ENCODE assay signal across 11 cellular contexts in genomic region chr16:82439678-82440293, GRCh38.
DNase-seq lines count a peak whose midpoint lies in the region; ATAC-seq and TF ChIP-seq lines count a peak whose summit lies in the region.
"Had no signal": no experiment of that assay in that cellular context is flagged by ENCODE, and none has a peak within 500 bp of the region (broad histone marks: within the 10 kb centered on the region; RNA-seq: fewer than 3 reads in every experiment).

No MANE protein-coding gene starts in this region.

- peak overlapping the region; percentile 26 to 77 for H3K27ac ChIP-seq in testis
- H3K27ac ChIP-seq: prostate gland had no signal

- H3K4me1 ChIP-seq in testis, result peaks cover 9% of the 10 kb centered on the region
- H3K4me1 ChIP-seq: prostate gland had no signal

- H3K36me3 Mint-ChIP-seq in activated CD8-positive, alpha-beta T cell treated with anti-CD3 and anti-CD28 coated beads for 36 hours (ENCODE audit: low read depth), result no peaks in the 10 kb centered on the region
- no peaks in the 10 kb centered on the region for H3K36me3 Mint-ChIP-seq in activated CD8-positive, alpha-beta T cell treated with anti-CD3 and anti-CD28 coated beads, Interleukin-2, amount 10 ng/mL, durations not matched to agents 7 days and 5 days (ENCODE audit: low read depth)
- H3K36me3 Mint-ChIP-seq: CD4-positive, alpha-beta memory T cell had no signal

- H3K27ac Mint-ChIP-seq in activated CD8-positive, alpha-beta T cell treated with anti-CD3 and anti-CD28 coated beads for 36 hours, result no peak overlapping the region
- H3K27ac Mint-ChIP-seq in activated CD8-positive, alpha-beta T cell treated with anti-CD3 and anti-CD28 coated beads, Interleukin-2, amount 10 ng/mL, durations not matched to agents 7 days and 5 days, result no peak overlapping the region
- H3K27ac Mint-ChIP-seq: CD4-positive, alpha-beta memory T cell had no signal

- peak; percentile 17 for TF ChIP-seq CTCF in activated CD8-positive, alpha-beta T cell treated with anti-CD3 and anti-CD28 coated beads for 36 hours (IDR thresholded peaks at IDR 0.05)
- TF ChIP-seq CTCF in epithelial cell of esophagus (IDR thresholded peaks at IDR 0.05; ENCODE audit: insufficient read depth, low read depth, low read length, missing control alignments), result peak; percentile 53
- TF ChIP-seq CTCF in testis (IDR thresholded peaks at IDR 0.05), result no peak

- peaks cover 11% of the 10 kb centered on the region for H3K27me3 Mint-ChIP-seq in activated CD8-positive, alpha-beta T cell treated with anti-CD3 and anti-CD28 coated beads for 36 hours
- peaks cover 2% of the 10 kb centered on the region for H3K27me3 Mint-ChIP-seq in activated CD8-positive, alpha-beta T cell treated with anti-CD3 and anti-CD28 coated beads, Interleukin-2, amount 10 ng/mL, durations not matched to agents 7 days and 5 days (ENCODE audit: low read depth)

- no peaks in the 10 kb centered on the region for H3K9me3 ChIP-seq in testis
- H3K9me3 ChIP-seq: prostate gland had no signal

- no peaks in the 10 kb centered on the region for H3K27me3 ChIP-seq in testis

- 55 to 74% methylated on average over 7 of the region's 7 CpGs for WGBS in testis, 2 donors

- POLR2A ChIA-PET in activated CD8-positive, alpha-beta T cell treated with anti-CD3 and anti-CD28 coated beads for 36 hours (lab: Charles Lee), result no interaction called here
- POLR2A ChIA-PET in activated CD8-positive, alpha-beta T cell treated with anti-CD3 and anti-CD28 coated beads, Interleukin-2, amount 10 ng/mL, durations not matched to agents 7 days and 5 days (lab: Charles Lee), result no interaction called here

- peak; percentile 5 for DNase-seq in activated CD8-positive, alpha-beta T cell treated with anti-CD3 and anti-CD28 coated beads for 36 hours
- DNase-seq in activated CD8-positive, alpha-beta T cell treated with anti-CD3 and anti-CD28 coated beads, Interleukin-2, amount 10 ng/mL, durations not matched to agents 7 days and 5 days, result no peak
- DNase-seq in NAMALWA (ENCODE audit: low spot score) (peak; percentile 19), epithelial cell of esophagus (ENCODE audit: low read depth) (peak; percentile 13), testis (peak; percentile 50), posterior vena cava (ENCODE audit: low spot score) (no peak), DMS79 treated with DMSO at 0.1 percent for 48 hours (lab: John Stamatoyannopoulos, UW) (no peak)
- DNase-seq in activated naive CD4-positive, alpha-beta T cell treated with anti-CD3 and anti-CD28 coated beads, Interleukin-2, amount 50 U/mL, for 16 hours, result no peak
- DNase-seq: activated T-cell treated with anti-CD3 and anti-CD28 coated beads, Interleukin-2, amount 50 U/mL, for 4 hours; CD4-positive, alpha-beta memory T cell had no signal

- TF ChIP-seq POLR2A in testis (IDR thresholded peaks at IDR 0.05), result no peak

- H3K4me3 ChIP-seq in epithelial cell of esophagus (ENCODE audit: low read length) (no peak overlapping the region), testis (no peak overlapping the region)
- H3K4me3 ChIP-seq: prostate gland had no signal

- intact Hi-C loops in activated CD8-positive, alpha-beta T cell treated with anti-CD3 and anti-CD28 coated beads for 36 hours (cut with micrococcal nuclease), result no loop called here
- intact Hi-C loops in testis (cut with DNase I; ENCODE audit: low total_unique reads), result no loop called here
- intact Hi-C loops in posterior vena cava (cut with DNase I), result no loop called here

- no peaks in the 10 kb centered on the region for H3K9me3 Mint-ChIP-seq in activated CD8-positive, alpha-beta T cell treated with anti-CD3 and anti-CD28 coated beads for 36 hours
- no peaks in the 10 kb centered on the region for H3K9me3 Mint-ChIP-seq in activated CD8-positive, alpha-beta T cell treated with anti-CD3 and anti-CD28 coated beads, Interleukin-2, amount 10 ng/mL, durations not matched to agents 7 days and 5 days (ENCODE audit: insufficient read depth)
- H3K9me3 Mint-ChIP-seq: activated T-cell treated with anti-CD3 and anti-CD28 coated beads, Interleukin-2, amount 50 U/mL, for 4 hours had no signal

- ATAC-seq in activated CD8-positive, alpha-beta T cell treated with anti-CD3 and anti-CD28 coated beads for 36 hours, result no peak
- ATAC-seq in activated CD8-positive, alpha-beta T cell treated with anti-CD3 and anti-CD28 coated beads, Interleukin-2, amount 10 ng/mL, durations not matched to agents 7 days and 5 days, result no peak
- ATAC-seq: activated T-cell treated with anti-CD3 and anti-CD28 coated beads, Interleukin-2, amount 50 U/mL, for 4 hours had no signal

- H3K36me3 ChIP-seq in testis (ENCODE audit: low read depth, missing control alignments), result no peaks in the 10 kb centered on the region
- H3K36me3 ChIP-seq: prostate gland had no signal

- no peaks in the 10 kb centered on the region for H3K4me1 Mint-ChIP-seq in activated CD8-positive, alpha-beta T cell treated with anti-CD3 and anti-CD28 coated beads for 36 hours (ENCODE audit: low read depth)
- no peaks in the 10 kb centered on the region for H3K4me1 Mint-ChIP-seq in activated CD8-positive, alpha-beta T cell treated with anti-CD3 and anti-CD28 coated beads, Interleukin-2, amount 10 ng/mL, durations not matched to agents 7 days and 5 days (ENCODE audit: low read depth)
- H3K4me1 Mint-ChIP-seq: CD4-positive, alpha-beta memory T cell had no signal

- no peak overlapping the region for H3K4me3 Mint-ChIP-seq in activated CD8-positive, alpha-beta T cell treated with anti-CD3 and anti-CD28 coated beads for 36 hours
- H3K4me3 Mint-ChIP-seq in activated CD8-positive, alpha-beta T cell treated with anti-CD3 and anti-CD28 coated beads, Interleukin-2, amount 10 ng/mL, durations not matched to agents 7 days and 5 days, result no peak overlapping the region
- H3K4me3 Mint-ChIP-seq: activated T-cell treated with anti-CD3 and anti-CD28 coated beads, Interleukin-2, amount 50 U/mL, for 4 hours; CD4-positive, alpha-beta memory T cell had no signal

- CTCF ChIA-PET in activated CD8-positive, alpha-beta T cell treated with anti-CD3 and anti-CD28 coated beads for 36 hours (lab: Charles Lee), result interaction anchor here (1.0 to 2.0 kb wide), 2 partner anchors 15 to 17 kb away, joined by 3 to 6 read pairs; no protein-coding TSS in a partner anchor
- CTCF ChIA-PET in activated CD8-positive, alpha-beta T cell treated with anti-CD3 and anti-CD28 coated beads, Interleukin-2, amount 10 ng/mL, durations not matched to agents 7 days and 5 days (lab: Charles Lee), result interaction anchor here (0.9 to 1.9 kb wide), 2 partner anchors 17 to 26 kb away, joined by 3 to 7 read pairs; no protein-coding TSS in a partner anchor

Comparison
In these comparisons a context has a peak if more than half of its experiments do, and no peak if none do; other contexts are left out.
1. DNase-seq: peak in activated CD8-positive, alpha-beta T cell treated with anti-CD3 and anti-CD28 coated beads for 36 hours (single experiment), NAMALWA (single experiment), epithelial cell of esophagus (single experiment) and testis (single experiment); none in activated CD8-positive, alpha-beta T cell treated with anti-CD3 and anti-CD28 coated beads, Interleukin-2, amount 10 ng/mL, durations not matched to agents 7 days and 5 days (single experiment), posterior vena cava (single experiment), DMS79 treated with DMSO at 0.1 percent for 48 hours (single experiment) and activated naive CD4-positive, alpha-beta T cell treated with anti-CD3 and anti-CD28 coated beads, Interleukin-2, amount 50 U/mL, for 16 hours (single experiment).
2. CTCF ChIP-seq: peak in activated CD8-positive, alpha-beta T cell treated with anti-CD3 and anti-CD28 coated beads for 36 hours (single experiment) and epithelial cell of esophagus (single experiment); none in testis (0 of 3).